15 cellular contexts compared by ENCODE assay signal in the genomic region with DNA sequence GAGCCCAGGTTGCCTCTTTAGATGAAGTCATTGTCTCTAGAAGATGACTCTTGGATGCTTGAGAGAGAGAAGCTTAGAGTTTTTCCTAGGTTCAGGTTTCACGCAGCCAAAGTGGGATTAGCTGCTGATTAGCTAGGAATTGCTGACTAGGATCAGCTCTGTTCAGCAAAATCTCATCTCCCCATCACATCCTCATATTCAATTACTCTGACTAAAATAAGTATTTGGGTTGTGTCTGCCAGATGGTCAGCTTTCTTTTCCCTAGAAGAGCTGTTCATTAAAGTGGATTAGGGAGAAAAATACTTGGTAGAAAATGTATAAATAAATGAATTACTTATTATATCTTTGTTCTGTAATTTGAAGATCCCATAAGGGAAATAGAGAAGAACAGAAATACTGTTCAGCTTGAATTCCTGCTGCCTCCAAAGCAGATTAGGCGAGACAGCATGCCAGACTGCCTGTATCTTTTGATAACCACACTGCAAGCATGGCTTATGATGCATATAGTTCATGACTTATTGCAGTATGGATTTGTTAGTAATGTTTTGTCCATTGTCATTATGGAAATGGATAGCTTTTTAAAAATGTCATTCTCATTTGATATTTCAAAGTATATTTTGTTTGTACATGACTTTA.
"Had no signal": no experiment of that assay in that cellular context is flagged by ENCODE, and none has a peak within 500 bp of the region (broad histone marks: within the 10 kb centered on the region; RNA-seq: fewer than 3 reads in every experiment).

No MANE protein-coding gene starts in this region.

- H3K36me3 ChIP-seq: gastroesophageal sphincter, heart right ventricle, ovary, sigmoid colon, spleen, stomach, upper lobe of left lung had no signal

- H3K4me1 ChIP-seq: gastroesophageal sphincter, heart right ventricle, sigmoid colon, spleen, stomach, testis, upper lobe of left lung had no signal

- ATAC-seq: activated T-helper 17 cell treated with anti-CD3 and anti-CD28 coated beads, Interleukin-2, amount 50 U/mL, for 72 hours; gastroesophageal sphincter; heart right ventricle; left lobe of liver had no signal

- H3K4me3 Mint-ChIP-seq: activated naive CD4-positive, alpha-beta T cell treated with anti-CD3 and anti-CD28 coated beads for 36 hours; activated T-helper 17 cell treated with anti-CD3 and anti-CD28 coated beads, Interleukin-2, amount 50 U/mL, for 72 hours; endodermal cell had no signal

- H3K27ac ChIP-seq: gastroesophageal sphincter, heart right ventricle, ovary, sigmoid colon, spleen, stomach, testis, upper lobe of left lung had no signal

- H3K9me3 Mint-ChIP-seq: activated naive CD4-positive, alpha-beta T cell treated with anti-CD3 and anti-CD28 coated beads for 36 hours; activated T-helper 17 cell treated with anti-CD3 and anti-CD28 coated beads, Interleukin-2, amount 50 U/mL, for 72 hours; endodermal cell had no signal

- H3K4me3 ChIP-seq: gastroesophageal sphincter, heart right ventricle, ovary, sigmoid colon, spleen, stomach, testis, upper lobe of left lung had no signal

- H3K27me3 ChIP-seq: gastroesophageal sphincter, heart right ventricle, ovary, sigmoid colon, spleen, stomach, testis, upper lobe of left lung had no signal

- H3K4me1 Mint-ChIP-seq: activated T-helper 17 cell treated with anti-CD3 and anti-CD28 coated beads, Interleukin-2, amount 50 U/mL, for 72 hours; endodermal cell had no signal

- H3K27ac Mint-ChIP-seq: activated naive CD4-positive, alpha-beta T cell treated with anti-CD3 and anti-CD28 coated beads for 36 hours; activated T-helper 17 cell treated with anti-CD3 and anti-CD28 coated beads, Interleukin-2, amount 50 U/mL, for 72 hours; endodermal cell had no signal

- H3K9me3 ChIP-seq: gastroesophageal sphincter, ovary, sigmoid colon, spleen, stomach, testis, upper lobe of left lung had no signal

- DNase-seq: activated CD4-positive, alpha-beta T cell treated with anti-CD3 and anti-CD28 coated beads, Interleukin-2, amount 50 U/mL, for 4 hours; activated CD4-positive, CD25-positive, alpha-beta regulatory T cell treated with anti-CD3 and anti-CD28 coated beads, Interleukin-2, amount 50 U/mL, for 72 hours; activated naive CD4-positive, alpha-beta T cell treated with anti-CD3 and anti-CD28 coated beads for 36 hours; endodermal cell; heart right ventricle; ovary; sigmoid colon; spleen; stomach; T-helper 9 cell; testis; upper lobe of left lung had no signal
